Comparison of ENCODE assay signal across 22 cellular contexts in genomic region chr13:40113644-40114304, GRCh38.
A peak's percentile ranks its signal among the peaks of the same experiment; 100 is the strongest.
DNase-seq lines count a peak whose midpoint lies in the region; TF ChIP-seq lines count a peak whose summit lies in the region.
"Had no signal": no experiment of that assay in that cellular context is flagged by ENCODE, and none has a peak within 500 bp of the region (broad histone marks: within the 10 kb centered on the region; RNA-seq: fewer than 3 reads in every experiment).

No MANE protein-coding gene starts in this region.

- H3K4me1 ChIP-seq in OCI-LY7 (ENCODE audit: insufficient read depth, low read length, poor library complexity, severe bottlenecking), result peaks cover 9% of the 10 kb centered on the region
- peaks cover 0 to 42% (median 19%) of the 10 kb centered on the region in 3 donors for H3K4me1 ChIP-seq in esophagus squamous epithelium
- peaks cover 2% of the 10 kb centered on the region for H3K4me1 ChIP-seq in mesenchymal stem cell (ENCODE audit: control insufficient read depth, insufficient read depth, low read depth, low read length)
- H3K4me1 ChIP-seq: neural progenitor cell had no signal

- no peak overlapping the region for H2BK12ac ChIP-seq in mesenchymal stem cell (ENCODE audit: low read length in 2 of 2)

- H3K4ac ChIP-seq in mesenchymal stem cell (ENCODE audit: low read depth in 1 of 2, low read length in 2 of 2), result no peak overlapping the region

- H3K18ac ChIP-seq in mesenchymal stem cell (ENCODE audit: low read depth in 1 of 2, low read length in 2 of 2), result no peak overlapping the region

- H3K36me3 ChIP-seq in OCI-LY7 (ENCODE audit: insufficient read depth, low read length) (no peaks in the 10 kb centered on the region; the same call in 1 of the 2 replicates), esophagus squamous epithelium (no peaks in the 10 kb centered on the region), mesenchymal stem cell (ENCODE audit: control insufficient read depth in 1 of 2, insufficient read depth in 2 of 2, low read depth in 1 of 2, low read length in 2 of 2) (no peaks in the 10 kb centered on the region)
- H3K36me3 ChIP-seq: neural progenitor cell, SJSA1 had no signal

- H3K23ac ChIP-seq in mesenchymal stem cell (ENCODE audit: low read length in 2 of 2), result no peak overlapping the region

- no TSS peak for BruUV-seq in OCI-LY7 (replicated peaks; lab: Mats Ljungman, UMichigan)

- no peak overlapping the region for H2BK120ac ChIP-seq in mesenchymal stem cell (ENCODE audit: low read depth, low read length)

- H3K27ac Mint-ChIP-seq in HFFc6, result no peak overlapping the region
- H3K27ac Mint-ChIP-seq: activated T-helper 1 cell treated with anti-CD3 and anti-CD28 coated beads, Interleukin-12 subunit alpha, Interleukin-12 subunit beta, Interleukin-2, Interleukin-4 antibody, amounts not matched to agents 30 ng/mL and 10 ng/mL and 1 ng/mL, durations not matched to agents 14 hours and 24 hours and 36 hours; neural progenitor cell had no signal

- WGBS in esophagus squamous epithelium, 2 donors, result 79 to 85% methylated on average over 8 of the region's 8 CpGs
- WGBS in mesenchymal stem cell, result 94% methylated on average over 8 of the region's 8 CpGs

- H3K27me3 ChIP-seq in esophagus squamous epithelium (no peaks in the 10 kb centered on the region), mesenchymal stem cell (ENCODE audit: control insufficient read depth in 1 of 2, insufficient read depth in 1 of 2, low read length in 2 of 2) (no peaks in the 10 kb centered on the region)
- H3K27me3 ChIP-seq: neural progenitor cell, SJSA1 had no signal

- no peak overlapping the region for H2BK15ac ChIP-seq in mesenchymal stem cell (ENCODE audit: low read depth, poor library complexity, severe bottlenecking)

- H3K27ac ChIP-seq in OCI-LY7 (ENCODE audit: low read depth, low read length, poor library complexity, severe bottlenecking) (no peak overlapping the region), esophagus squamous epithelium (peak overlapping the region in 3 of 4 donors; percentile 37 to 73 (median 46)), mesenchymal stem cell (ENCODE audit: low read length, poor library complexity, severe bottlenecking) (no peak overlapping the region)
- H3K27ac ChIP-seq: neural progenitor cell, PC-9, SJSA1 had no signal

- no peak overlapping the region for H4K8ac ChIP-seq in mesenchymal stem cell (ENCODE audit: low read length)

- H3K4me3 ChIP-seq in AG09309 (ENCODE audit: control insufficient read depth, low read depth, low read length) (no peak overlapping the region), OCI-LY7 (ENCODE audit: low read depth, low read length, poor library complexity, severe bottlenecking) (no peak overlapping the region), esophagus squamous epithelium (no peak overlapping the region), mesenchymal stem cell (ENCODE audit: insufficient read depth in 1 of 2, low read depth in 1 of 2, low read length in 2 of 2) (no peak overlapping the region)
- H3K4me3 ChIP-seq: neural progenitor cell, PC-9, SJSA1 had no signal

- no peak overlapping the region for H2AK5ac ChIP-seq in mesenchymal stem cell (ENCODE audit: low read length, severe bottlenecking)

- H2BK5ac ChIP-seq in mesenchymal stem cell (ENCODE audit: low read depth, low read length, poor library complexity, severe bottlenecking), result no peak overlapping the region

- intact Hi-C loops in OCI-LY7 (cut with micrococcal nuclease; ENCODE audit: unreplicated experiment), result no loop called here
- intact Hi-C loops in esophagus squamous epithelium (cut with DNase I), result no loop called here

- H3K36me3 Mint-ChIP-seq in HFFc6 (ENCODE audit: low read depth), result no peaks in the 10 kb centered on the region
- H3K36me3 Mint-ChIP-seq: CD4-positive, alpha-beta memory T cell; neural progenitor cell had no signal

- POLR2A ChIA-PET in OCI-LY7 (lab: Charles Lee), result interaction anchor here (0.6 to 1.5 kb wide), 4 partner anchors 11 to 85 kb away, joined by 3 to 10 read pairs (median 4); no protein-coding TSS in a partner anchor

- no peak overlapping the region for H3K14ac ChIP-seq in mesenchymal stem cell (ENCODE audit: low read length in 2 of 2)

- H3K4me3 Mint-ChIP-seq in HFFc6, result no peak overlapping the region
- H3K4me3 Mint-ChIP-seq: activated T-helper 1 cell treated with anti-CD3 and anti-CD28 coated beads, Interleukin-12 subunit alpha, Interleukin-12 subunit beta, Interleukin-2, Interleukin-4 antibody, amounts not matched to agents 30 ng/mL and 10 ng/mL and 1 ng/mL, durations not matched to agents 14 hours and 24 hours and 36 hours; CD4-positive, alpha-beta memory T cell; central memory CD8-positive, alpha-beta T cell; neural progenitor cell had no signal

- no peaks in the 10 kb centered on the region for H3K27me3 Mint-ChIP-seq in HFFc6 (ENCODE audit: insufficient read depth)
- H3K27me3 Mint-ChIP-seq: CD4-positive, alpha-beta memory T cell; central memory CD8-positive, alpha-beta T cell had no signal

- no peak overlapping the region for H4K91ac ChIP-seq in mesenchymal stem cell (ENCODE audit: low read length)

- TF ChIP-seq POLR2A in esophagus squamous epithelium (IDR thresholded peaks at IDR 0.05), result no peak

- TF ChIP-seq CTCF in AG09309 (IDR thresholded peaks at IDR 0.05; ENCODE audit: control insufficient read depth, insufficient read depth, low read depth, low read length, missing control alignments), result no peak
- no peak for TF ChIP-seq CTCF in OCI-LY7 (conservative IDR thresholded peaks at IDR 0.05; ENCODE audit: low read length)
- TF ChIP-seq CTCF in esophagus squamous epithelium (IDR thresholded peaks at IDR 0.05), result no peak
- no peak for TF ChIP-seq CTCF in HFFc6 (IDR thresholded peaks at IDR 0.05)

- peaks cover under 1% of the 10 kb centered on the region; the same call in 1 of the 2 replicates for H3K9me3 ChIP-seq in OCI-LY7 (ENCODE audit: low read length)
- H3K9me3 ChIP-seq in esophagus squamous epithelium, result no peaks in the 10 kb centered on the region
- no peaks in the 10 kb centered on the region for H3K9me3 ChIP-seq in mesenchymal stem cell (ENCODE audit: control insufficient read depth, low read length)
- H3K9me3 ChIP-seq: SJSA1 had no signal

- no peak overlapping the region for H3K9ac ChIP-seq in mesenchymal stem cell (ENCODE audit: low read length)
- H3K9ac ChIP-seq: neural progenitor cell had no signal

- no peaks in the 10 kb centered on the region for H3K9me2 ChIP-seq in OCI-LY7 (ENCODE audit: insufficient read depth, low read length)

- CTCF ChIA-PET in OCI-LY7 (lab: Charles Lee; ENCODE audit: unreplicated experiment), result interaction anchor here (1.0 kb wide), 1 partner anchor 11 kb away, joined by 4 read pairs; no protein-coding TSS in a partner anchor

- H4K20me1 ChIP-seq in OCI-LY7 (ENCODE audit: insufficient read depth, low read length), result no peaks in the 10 kb centered on the region

- H3K9me3 Mint-ChIP-seq in HFFc6, result no peaks in the 10 kb centered on the region; the same call in 1 of the 2 replicates
- H3K9me3 Mint-ChIP-seq: central memory CD8-positive, alpha-beta T cell; neural progenitor cell had no signal

- DNase-seq in AG09309 (ENCODE audit: low read depth) (peak; percentile 55), OCI-LY7 (ENCODE audit: low spot score) (peak; percentile 44), esophagus squamous epithelium (lab: John Stamatoyannopoulos, UW) (no peak), mesenchymal stem cell (peak; percentile 14), NCI-H2029 (lab: John Stamatoyannopoulos, UW) (no peak), NCI-H2107 treated with DMSO at 0.1 percent for 48 hours (lab: John Stamatoyannopoulos, UW; ENCODE audit: unreplicated experiment) (no peak), HFFc6 (no peak)
- DNase-seq in stimulated activated CD4-positive, alpha-beta T cell treated with anti-CD3 and anti-CD28 coated beads, Interleukin-4, amount 100 ng/mL, for 24 hours, result no peak
- DNase-seq: activated CD4-positive, CD25-positive, alpha-beta regulatory T cell treated with anti-CD3 and anti-CD28 coated beads, Interleukin-2, amount 50 U/mL, for 72 hours; activated CD8-positive, alpha-beta memory T cell treated with anti-CD3 and anti-CD28 coated beads for 24 hours; CD4-positive, alpha-beta memory T cell; effector CD4-positive, alpha-beta T cell; kidney glomerular epithelial cell; NCI-H2029 treated with DMSO at 0.1 percent for 48 hours; NCI-H526; PC-9; stimulated activated naive CD4-positive, alpha-beta T cell treated with Interleukin-2 at 50 U/mL for 16 hours; trophoblast cell had no signal

- H3K4me1 Mint-ChIP-seq in HFFc6 (ENCODE audit: low read depth), result no peaks in the 10 kb centered on the region

- no peaks in the 10 kb centered on the region for H3K79me1 ChIP-seq in mesenchymal stem cell (replicated peaks; ENCODE audit: low read length, poor library complexity, severe bottlenecking)

- H3K79me2 ChIP-seq in OCI-LY7 (ENCODE audit: insufficient read depth, low read depth, low read length), result no peaks in the 10 kb centered on the region

- H3K4me2 ChIP-seq in OCI-LY7 (ENCODE audit: low read length), result no peak overlapping the region; the same call in 1 of the 2 replicates
- H3K4me2 ChIP-seq in mesenchymal stem cell (ENCODE audit: low read length, poor library complexity, severe bottlenecking), result no peak overlapping the region
- H3K4me2 ChIP-seq: neural progenitor cell, PC-9 had no signal

- H2AFZ ChIP-seq in OCI-LY7 (ENCODE audit: low read length), result no peak overlapping the region
- no peak overlapping the region for H2AFZ ChIP-seq in mesenchymal stem cell (ENCODE audit: low read depth, low read length)
- H2AFZ ChIP-seq: neural progenitor cell, PC-9 had no signal

Comparison
In these comparisons a context has a peak if more than half of its experiments do, and no peak if none do; other contexts are left out.
1. DNase-seq: peak in AG09309 (single experiment), OCI-LY7 (single experiment) and mesenchymal stem cell (single experiment); none in esophagus squamous epithelium (single experiment), NCI-H2029 (single experiment), stimulated activated CD4-positive, alpha-beta T cell treated with anti-CD3 and anti-CD28 coated beads, Interleukin-4, amount 100 ng/mL, for 24 hours (single experiment), NCI-H2107 treated with DMSO at 0.1 percent for 48 hours (single experiment) and HFFc6 (single experiment).
2. H3K27ac ChIP-seq: peak in esophagus squamous epithelium (3 of 4); none in OCI-LY7 (single experiment) and mesenchymal stem cell (single experiment).